In the genomic region with DNA sequence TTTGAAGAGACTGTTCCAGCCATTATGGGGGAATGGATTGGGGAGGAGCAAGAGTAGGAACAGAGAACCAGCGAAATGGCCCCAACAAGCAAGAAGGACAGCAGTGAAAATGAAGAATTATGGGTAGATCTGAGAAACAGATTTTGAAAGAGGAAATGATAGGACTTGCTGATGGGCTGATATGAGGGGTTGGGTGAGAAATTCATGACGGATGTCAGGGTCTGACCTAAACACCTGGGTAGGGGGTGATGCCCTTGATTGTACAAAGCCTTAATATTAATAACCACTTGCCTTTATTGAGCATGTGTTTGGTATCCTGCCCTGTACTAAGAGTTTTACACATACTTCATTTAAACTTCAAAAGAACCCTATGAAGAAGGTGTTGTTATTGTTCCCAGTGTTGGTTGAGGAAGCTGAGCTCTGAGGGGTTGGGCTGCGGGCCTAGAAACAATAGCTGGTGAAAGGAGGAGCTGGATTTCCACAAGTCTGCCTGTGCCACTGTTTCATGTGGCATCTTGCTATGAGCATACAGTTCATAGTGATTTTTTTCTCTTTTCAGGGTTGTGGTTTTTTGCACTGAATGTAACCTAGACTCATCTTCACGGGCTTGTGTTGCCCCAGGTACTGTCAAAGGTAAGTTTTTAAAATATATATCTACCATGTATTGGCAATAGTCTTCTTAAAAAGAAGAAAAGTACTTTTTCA, we compare ENCODE assay signal across 18 cellular contexts.
DNase-seq lines count a peak whose midpoint lies in the region; ATAC-seq and TF ChIP-seq lines count a peak whose summit lies in the region.
"Had no signal": no experiment of that assay in that cellular context is flagged by ENCODE, and none has a peak within 500 bp of the region (broad histone marks: within the 10 kb centered on the region; RNA-seq: fewer than 3 reads in every experiment).

No MANE protein-coding gene starts in this region.

- no TSS peak for BruUV-seq in mammary epithelial cell (replicated peaks; lab: Mats Ljungman, UMichigan)

- no peaks in the 10 kb centered on the region for H3K9me3 Mint-ChIP-seq in activated CD4-positive, alpha-beta memory T cell treated with anti-CD3 and anti-CD28 coated beads, Interleukin-2, amount 10 ng/mL, durations not matched to agents 7 days and 5 days
- H3K9me3 Mint-ChIP-seq in activated naive CD8-positive, alpha-beta T cell treated with anti-CD3 and anti-CD28 coated beads, Interleukin-2, amount 10 ng/mL, durations not matched to agents 7 days and 5 days = no peaks in the 10 kb centered on the region
- no peaks in the 10 kb centered on the region for H3K9me3 Mint-ChIP-seq in stimulated activated naive CD8-positive, alpha-beta T cell treated with anti-CD3 and anti-CD28 coated beads, Interleukin-15, Interleukin-2, amounts not matched to agents 100 ng/mL and 50 ng/mL, for 24 hours
- H3K9me3 Mint-ChIP-seq: IgD-negative memory B cell, neural crest cell had no signal

- peak overlapping the region; percentile 32 for H3K27ac Mint-ChIP-seq in activated CD4-positive, alpha-beta memory T cell treated with anti-CD3 and anti-CD28 coated beads, Interleukin-2, amount 10 ng/mL, durations not matched to agents 7 days and 5 days
- peak overlapping the region; percentile 72 for H3K27ac Mint-ChIP-seq in activated naive CD8-positive, alpha-beta T cell treated with anti-CD3 and anti-CD28 coated beads, Interleukin-2, amount 10 ng/mL, durations not matched to agents 7 days and 5 days
- peak overlapping the region; percentile 54 for H3K27ac Mint-ChIP-seq in stimulated activated naive CD8-positive, alpha-beta T cell treated with anti-CD3 and anti-CD28 coated beads, Interleukin-15, Interleukin-2, amounts not matched to agents 100 ng/mL and 50 ng/mL, for 24 hours

- peak; percentile 88 for ATAC-seq in activated naive CD8-positive, alpha-beta T cell treated with anti-CD3 and anti-CD28 coated beads, Interleukin-2, amount 10 ng/mL, durations not matched to agents 7 days and 5 days (ENCODE audit: low read depth)
- ATAC-seq in right lobe of liver = no peak
- ATAC-seq: sciatic nerve had no signal

- H3K27me3 ChIP-seq in mammary epithelial cell (ENCODE audit: insufficient read depth, low read length) = no peaks in the 10 kb centered on the region
- H3K27me3 ChIP-seq in right lobe of liver = no peaks in the 10 kb centered on the region

- H3K9me3 ChIP-seq in mammary epithelial cell (replicated peaks; ENCODE audit: insufficient read depth, low read length) (no peaks in the 10 kb centered on the region), right lobe of liver (no peaks in the 10 kb centered on the region)
- H3K9me3 ChIP-seq: SK-N-SH had no signal

- no peaks in the 10 kb centered on the region for H4K20me1 ChIP-seq in mammary epithelial cell (ENCODE audit: insufficient read depth, low read length)

- CTCF ChIA-PET in activated CD4-positive, alpha-beta memory T cell treated with anti-CD3 and anti-CD28 coated beads, Interleukin-2, amount 10 ng/mL, durations not matched to agents 7 days and 5 days (lab: Charles Lee) = no interaction called here
- CTCF ChIA-PET in mammary epithelial cell (lab: Charles Lee; ENCODE audit: low non-redundant PET) = no interaction called here

- H3K4me3 ChIP-seq in mammary epithelial cell (replicated peaks in 1 of 3; ENCODE audit: insufficient read depth in 1 of 3, low read depth in 2 of 3, low read length in 3 of 3) (no peak overlapping the region), right lobe of liver (no peak overlapping the region)
- H3K4me3 ChIP-seq: GM23248 had no signal

- H3K27me3 Mint-ChIP-seq in activated CD4-positive, alpha-beta memory T cell treated with anti-CD3 and anti-CD28 coated beads, Interleukin-2, amount 10 ng/mL, durations not matched to agents 7 days and 5 days = no peaks in the 10 kb centered on the region
- no peaks in the 10 kb centered on the region for H3K27me3 Mint-ChIP-seq in activated naive CD8-positive, alpha-beta T cell treated with anti-CD3 and anti-CD28 coated beads, Interleukin-2, amount 10 ng/mL, durations not matched to agents 7 days and 5 days
- H3K27me3 Mint-ChIP-seq in stimulated activated naive CD8-positive, alpha-beta T cell treated with anti-CD3 and anti-CD28 coated beads, Interleukin-15, Interleukin-2, amounts not matched to agents 100 ng/mL and 50 ng/mL, for 24 hours = no peaks in the 10 kb centered on the region
- H3K27me3 Mint-ChIP-seq: IgD-negative memory B cell had no signal

- no peak overlapping the region for H3K4me2 ChIP-seq in mammary epithelial cell (ENCODE audit: insufficient read depth, low read depth, low read length)
- H3K4me2 ChIP-seq: SK-N-SH had no signal

- no peak overlapping the region for H2AFZ ChIP-seq in mammary epithelial cell (ENCODE audit: low read depth, low read length)
- H2AFZ ChIP-seq: GM23248 had no signal

- no peak for TF ChIP-seq POLR2A in right lobe of liver (IDR thresholded peaks at IDR 0.05)

- H3K4me1 ChIP-seq in mammary epithelial cell (ENCODE audit: insufficient read depth, low read length) (no peaks in the 10 kb centered on the region), right lobe of liver (peaks cover 0 to 4% (median 0%) of the 10 kb centered on the region in 4 donors)

- peaks cover 30% of the 10 kb centered on the region for H3K4me1 Mint-ChIP-seq in activated CD4-positive, alpha-beta memory T cell treated with anti-CD3 and anti-CD28 coated beads, Interleukin-2, amount 10 ng/mL, durations not matched to agents 7 days and 5 days
- H3K4me1 Mint-ChIP-seq in activated naive CD8-positive, alpha-beta T cell treated with anti-CD3 and anti-CD28 coated beads, Interleukin-2, amount 10 ng/mL, durations not matched to agents 7 days and 5 days = peaks cover 62% of the 10 kb centered on the region
- peaks cover 77% of the 10 kb centered on the region for H3K4me1 Mint-ChIP-seq in stimulated activated naive CD8-positive, alpha-beta T cell treated with anti-CD3 and anti-CD28 coated beads, Interleukin-15, Interleukin-2, amounts not matched to agents 100 ng/mL and 50 ng/mL, for 24 hours (ENCODE audit: low read depth)

- WGBS in mammary epithelial cell (ENCODE audit: low coverage, missing lambda C conversion rate) = 63% methylated on average over 4 of the region's 4 CpGs
- 85% methylated on average over 4 of the region's 4 CpGs for WGBS in right lobe of liver (ENCODE audit: insufficient coverage, low coverage, low lambda C conversion rate, missing lambda C conversion rate)

- no peaks in the 10 kb centered on the region for H3K36me3 ChIP-seq in mammary epithelial cell (ENCODE audit: insufficient read depth, low read length)
- H3K36me3 ChIP-seq in right lobe of liver = no peaks in the 10 kb centered on the region

- TF ChIP-seq CTCF in mammary epithelial cell (conservative IDR thresholded peaks at IDR 0.05 in 1 of 2, IDR thresholded peaks at IDR 0.05 in 1 of 2; ENCODE audit: extremely low read depth in 1 of 2, insufficient read depth in 1 of 2, low read depth in 1 of 2, low read length in 2 of 2) (no peak), right lobe of liver (IDR thresholded peaks at IDR 0.05) (no peak)

- no peak overlapping the region for H3K4me3 Mint-ChIP-seq in activated CD4-positive, alpha-beta memory T cell treated with anti-CD3 and anti-CD28 coated beads, Interleukin-2, amount 10 ng/mL, durations not matched to agents 7 days and 5 days
- peak overlapping the region; percentile 55 for H3K4me3 Mint-ChIP-seq in activated naive CD8-positive, alpha-beta T cell treated with anti-CD3 and anti-CD28 coated beads, Interleukin-2, amount 10 ng/mL, durations not matched to agents 7 days and 5 days
- H3K4me3 Mint-ChIP-seq in stimulated activated naive CD8-positive, alpha-beta T cell treated with anti-CD3 and anti-CD28 coated beads, Interleukin-15, Interleukin-2, amounts not matched to agents 100 ng/mL and 50 ng/mL, for 24 hours = peak overlapping the region; percentile 14
- H3K4me3 Mint-ChIP-seq: neural crest cell had no signal

- H3K27ac ChIP-seq in mammary epithelial cell (ENCODE audit: insufficient read depth, low read depth, low read length) (no peak overlapping the region), right lobe of liver (no peak overlapping the region)
- H3K27ac ChIP-seq: GM23248 had no signal

- POLR2A ChIA-PET in activated CD4-positive, alpha-beta memory T cell treated with anti-CD3 and anti-CD28 coated beads, Interleukin-2, amount 10 ng/mL, durations not matched to agents 7 days and 5 days (lab: Charles Lee) = interaction anchor here (1.0 kb wide), 2 partner anchors 9 to 73 kb away, joined by 3 to 9 read pairs; no protein-coding TSS in a partner anchor
- POLR2A ChIA-PET in activated naive CD8-positive, alpha-beta T cell treated with anti-CD3 and anti-CD28 coated beads, Interleukin-2, amount 10 ng/mL, durations not matched to agents 7 days and 5 days (lab: Charles Lee) = interaction anchor here (0.9 to 2.1 kb wide), 3 partner anchors 8 to 61 kb away, joined by 3 to 6 read pairs (median 4); no protein-coding TSS in a partner anchor

- no peak overlapping the region for H3K9ac ChIP-seq in mammary epithelial cell (ENCODE audit: insufficient read depth, low read length)
- H3K9ac ChIP-seq: GM23248, SK-N-SH had no signal

- intact Hi-C loops in mammary epithelial cell (cut with micrococcal nuclease) (no loop called here), right lobe of liver (cut with DNase I) (no loop called here)

- H3K36me3 Mint-ChIP-seq in activated CD4-positive, alpha-beta memory T cell treated with anti-CD3 and anti-CD28 coated beads, Interleukin-2, amount 10 ng/mL, durations not matched to agents 7 days and 5 days (ENCODE audit: low read depth) = no peaks in the 10 kb centered on the region
- peaks cover 15% of the 10 kb centered on the region for H3K36me3 Mint-ChIP-seq in activated naive CD8-positive, alpha-beta T cell treated with anti-CD3 and anti-CD28 coated beads, Interleukin-2, amount 10 ng/mL, durations not matched to agents 7 days and 5 days
- peaks cover 4% of the 10 kb centered on the region for H3K36me3 Mint-ChIP-seq in stimulated activated naive CD8-positive, alpha-beta T cell treated with anti-CD3 and anti-CD28 coated beads, Interleukin-15, Interleukin-2, amounts not matched to agents 100 ng/mL and 50 ng/mL, for 24 hours (ENCODE audit: low read depth)
- H3K36me3 Mint-ChIP-seq: IgD-negative memory B cell had no signal

- in situ Hi-C loops in mammary epithelial cell (cut with MboI; ENCODE audit: low sequenced_read_pairs in 2 of 2) = no loop called here

- no peaks in the 10 kb centered on the region for H3K79me2 ChIP-seq in mammary epithelial cell (ENCODE audit: insufficient read depth, low read length)

- dilution Hi-C loops in mammary epithelial cell (cut with HindIII; ENCODE audit: low sequenced_read_pairs) = no loop called here

- DNase-seq in activated gamma-delta T cell treated with Interleukin-2 at 50 U/mL for 16 hours (peak; percentile 53), activated gamma-delta T cell (lab: John Stamatoyannopoulos, UW) (no peak), mammary epithelial cell (no peak), right lobe of liver (no peak), mesenteric fat pad (ENCODE audit: low spot score) (no peak)
- DNase-seq in activated CD4-positive, alpha-beta memory T cell treated with anti-CD3 and anti-CD28 coated beads, Interleukin-2, amount 10 ng/mL, durations not matched to agents 7 days and 5 days = no peak
- DNase-seq in activated naive CD8-positive, alpha-beta T cell treated with anti-CD3 and anti-CD28 coated beads, Interleukin-2, amount 10 ng/mL, durations not matched to agents 7 days and 5 days = no peak
- DNase-seq: Calu3, GM23248, NCI-H1436, NCI-H510A, OCI-M1, SK-N-SH, substantia nigra had no signal
